1 cellular context compared by ENCODE assay signal in genomic region chr9:133107961-133108793, GRCh38.
A peak's percentile ranks its signal among the peaks of the same experiment; 100 is the strongest.
TF ChIP-seq lines count a peak whose summit lies in the region.

No MANE protein-coding gene starts in this region.

TF ChIP-seq in HepG2, 621 proteins besides CTCF, POLR2A, EP300 and RAD21:
- TF ChIP-seq CHD2 (IDR thresholded peaks at IDR 0.05; ENCODE audit: low read depth, low read length) (no peak), ZBTB26 (CRISPR knock-in tag; IDR thresholded peaks at IDR 0.05; ENCODE audit: borderline replicate concordance) (peak; percentile 97), ZNF878 (CRISPR knock-in tag; IDR thresholded peaks at IDR 0.05) (no peak), TBX2 (CRISPR knock-in tag; IDR thresholded peaks at IDR 0.05; ENCODE audit: borderline replicate concordance) (no peak), ZNF343 (CRISPR knock-in tag; IDR thresholded peaks at IDR 0.05) (no peak), ARNT2 (CRISPR knock-in tag; IDR thresholded peaks at IDR 0.05; ENCODE audit: low read depth) (no peak), GTF3A (CRISPR knock-in tag; conservative IDR thresholded peaks at IDR 0.05) (no peak)
